In the genomic region with DNA sequence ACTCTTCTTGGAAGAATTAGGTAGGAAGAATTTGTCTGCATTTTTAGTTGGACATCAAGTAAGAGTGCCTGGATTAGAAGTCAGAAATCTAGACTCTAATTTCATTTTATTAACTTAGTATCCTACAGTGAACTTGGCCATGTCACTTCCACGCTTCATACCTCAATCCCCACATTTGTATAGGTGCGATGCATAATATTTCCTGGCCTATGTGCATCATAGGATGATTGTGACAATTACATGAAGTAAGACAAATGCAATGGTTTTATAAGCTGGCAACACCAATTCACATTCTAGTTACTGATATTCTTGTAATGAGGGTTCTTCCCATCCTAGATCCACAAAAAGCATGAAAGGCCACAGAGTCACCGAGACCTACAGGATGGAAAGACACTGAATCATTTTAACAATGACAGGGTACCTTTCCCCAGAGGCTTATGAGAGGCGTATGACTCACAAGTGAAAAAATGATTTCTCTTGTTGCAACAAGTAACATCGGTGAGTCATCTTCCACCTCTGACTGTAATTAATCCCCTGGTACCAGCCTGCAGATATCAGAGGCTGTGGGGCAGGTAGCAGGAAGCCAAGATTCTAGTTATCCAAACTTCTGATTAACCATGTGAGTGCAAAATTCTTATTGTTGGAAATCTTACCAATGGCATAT, we compare ENCODE assay signal across 12 cellular contexts. TPM values are rescaled to one million over a fixed set of nuclear protein-coding genes. Genes with fewer than 3 reads are reported as not detected.
DNase-seq lines count a peak whose midpoint lies in the region; ATAC-seq and TF ChIP-seq lines count a peak whose summit lies in the region.
"Had no signal": no experiment of that assay in that cellular context is flagged by ENCODE, and none has a peak within 500 bp of the region (broad histone marks: within the 10 kb centered on the region; RNA-seq: fewer than 3 reads in every experiment).

No MANE protein-coding gene starts in this region.

- H3K36me3 Mint-ChIP-seq in HFFc6 (ENCODE audit: low read depth): no peaks in the 10 kb centered on the region
- no peaks in the 10 kb centered on the region for H3K36me3 Mint-ChIP-seq in activated T-helper 17 cell treated with anti-CD3 and anti-CD28 coated beads, Interleukin-2, amount 50 U/mL, for 72 hours (ENCODE audit: low read depth)

- H3K9me3 Mint-ChIP-seq in HFFc6: no peaks in the 10 kb centered on the region
- peaks cover 18% of the 10 kb centered on the region for H3K9me3 Mint-ChIP-seq in activated T-helper 17 cell treated with anti-CD3 and anti-CD28 coated beads, Interleukin-2, amount 50 U/mL, for 72 hours

- peak; percentile 79 for DNase-seq in Caki2 (ENCODE audit: low read depth)
- peak; percentile 56 for DNase-seq in HFFc6
- peak; percentile 91 for DNase-seq in kidney tubule cell (ENCODE audit: low spot score)
- no peak for DNase-seq in CD1c-positive myeloid dendritic cell (ENCODE audit: extremely low spot score)
- DNase-seq: activated T-cell treated with anti-CD3 and anti-CD28 coated beads for 4 hours, NCI-H345, upper lobe of left lung had no signal

- ATAC-seq in activated T-helper 17 cell treated with anti-CD3 and anti-CD28 coated beads, Interleukin-2, amount 50 U/mL, for 72 hours (replicated peaks): peak; percentile 60
- ATAC-seq in HG03571 (IDR thresholded peaks at IDR 0.05; ENCODE audit: unreplicated experiment) (no peak), HG03565 (IDR thresholded peaks at IDR 0.05; ENCODE audit: unreplicated experiment) (no peak), HG03159 (IDR thresholded peaks at IDR 0.05; ENCODE audit: unreplicated experiment) (no peak)

- H3K27me3 Mint-ChIP-seq in HFFc6 (ENCODE audit: insufficient read depth): peaks cover 5% of the 10 kb centered on the region
- H3K27me3 Mint-ChIP-seq in activated T-helper 17 cell treated with anti-CD3 and anti-CD28 coated beads, Interleukin-2, amount 50 U/mL, for 72 hours: no peaks in the 10 kb centered on the region

- H3K4me1 Mint-ChIP-seq in HFFc6 (ENCODE audit: low read depth): peaks cover 11% of the 10 kb centered on the region
- no peaks in the 10 kb centered on the region for H3K4me1 Mint-ChIP-seq in activated T-helper 17 cell treated with anti-CD3 and anti-CD28 coated beads, Interleukin-2, amount 50 U/mL, for 72 hours

- H3K27ac Mint-ChIP-seq in HFFc6: no peak overlapping the region
- no peak overlapping the region for H3K27ac Mint-ChIP-seq in activated T-helper 17 cell treated with anti-CD3 and anti-CD28 coated beads, Interleukin-2, amount 50 U/mL, for 72 hours

- TF ChIP-seq CTCF in HFFc6 (IDR thresholded peaks at IDR 0.05): no peak

- in situ Hi-C loops in Caki2 (cut with HindIII; ENCODE audit: low pct_unique_long_range_greater_than_20kb, low sequenced_read_pairs): no loop called here

- no peak overlapping the region for H3K4me3 Mint-ChIP-seq in HFFc6
- H3K4me3 Mint-ChIP-seq in activated T-helper 17 cell treated with anti-CD3 and anti-CD28 coated beads, Interleukin-2, amount 50 U/mL, for 72 hours: no peak overlapping the region

RNA-seq across cellular contexts. Expression of a gene that starts 56.0 kb away (rescaled TPM):
- not detected in 2 replicates for total RNA-seq in Caki2 (2014; rRNA removed; shearing (Covaris generic); ENCODE audit: low replicate concordance)
- total RNA-seq in HFFc6 (2021; fragmentation: NEBNext Ultra II Directional; extraction: Animal tissue kit (Norgen Biotek cat#: 25700)): not detected
- not detected for total RNA-seq in activated T-helper 17 cell treated with anti-CD3 and anti-CD28 coated beads, Interleukin-2, amount 50 U/mL, for 72 hours
- total RNA-seq: T-helper 2 cell treated with Interferon-gamma antibody and Interleukin-4, amounts not matched to agents 100 ng/mL and 5 ng/mL, for 36 hours; upper lobe of left lung had no signal
